In the genomic region with DNA sequence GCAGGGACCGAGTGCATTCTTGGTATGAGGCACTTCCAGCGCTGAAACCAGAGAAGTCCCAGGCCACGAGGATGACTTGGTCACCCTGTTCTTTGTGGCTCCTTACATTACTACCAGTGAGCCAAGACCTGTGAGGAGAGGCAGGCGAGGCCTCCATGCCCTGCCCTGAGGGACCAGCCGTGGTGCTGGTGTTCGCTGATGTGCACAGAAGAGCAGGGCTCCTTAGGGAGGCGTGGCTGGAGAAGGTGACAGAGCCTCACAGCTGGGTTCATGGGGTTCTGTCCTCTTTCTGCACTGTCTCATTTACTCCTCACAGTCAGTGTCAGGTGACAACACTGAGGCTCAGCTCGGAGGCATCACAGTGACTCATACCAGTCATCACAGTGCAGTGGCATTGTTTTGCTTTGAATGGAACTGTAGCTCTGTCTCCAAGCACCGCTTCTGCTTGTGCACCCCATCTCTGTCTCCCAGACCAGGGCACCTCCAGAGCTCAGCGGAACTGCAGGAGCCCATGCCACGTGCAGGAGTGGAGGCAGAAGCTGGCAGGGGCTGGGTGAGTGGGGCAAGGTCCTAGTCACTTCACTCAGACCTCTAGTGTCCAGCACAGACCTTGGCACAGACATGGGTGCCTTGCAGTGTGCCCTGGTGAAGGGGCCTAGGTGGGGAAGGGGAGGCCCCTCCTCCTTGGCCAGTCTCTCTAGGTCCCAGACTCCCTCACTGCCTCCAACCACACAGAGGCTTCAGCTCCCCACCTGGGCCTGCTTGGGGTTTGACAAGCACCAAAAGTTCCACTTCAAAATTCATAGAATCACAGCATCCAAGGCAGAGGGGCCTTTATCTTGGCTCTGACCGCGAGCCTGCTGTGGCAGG, we compare ENCODE assay signal across 14 cellular contexts.
DNase-seq lines count a peak whose midpoint lies in the region; ATAC-seq and TF ChIP-seq lines count a peak whose summit lies in the region.
"Had no signal": no experiment of that assay in that cellular context is flagged by ENCODE, and none has a peak within 500 bp of the region (broad histone marks: within the 10 kb centered on the region; RNA-seq: fewer than 3 reads in every experiment).

No MANE protein-coding gene starts in this region.

- H3K4me2 ChIP-seq in mammary epithelial cell (ENCODE audit: insufficient read depth, low read depth, low read length) (no peak overlapping the region), neural cell (ENCODE audit: low read length) (no peak overlapping the region)

- H3K9ac ChIP-seq in mammary epithelial cell (ENCODE audit: insufficient read depth, low read length) (no peak overlapping the region), neural cell (ENCODE audit: low read length) (no peak overlapping the region)

- 51% methylated on average over 7 of the region's 13 CpGs for WGBS in mammary epithelial cell (ENCODE audit: low coverage, missing lambda C conversion rate)

- ATAC-seq in GM18867 (IDR thresholded peaks at IDR 0.05; ENCODE audit: unreplicated experiment) = no peak
- ATAC-seq: K562 had no signal

- H3K4me1 Mint-ChIP-seq in CD14-positive monocyte = no peaks in the 10 kb centered on the region

- no peak for TF ChIP-seq RAD21 in neural cell (conservative IDR thresholded peaks at IDR 0.05)

- H3F3A ChIP-seq in neural cell (ENCODE audit: insufficient read depth, low read length, poor library complexity, severe bottlenecking) = no peaks in the 10 kb centered on the region

- H3K27ac Mint-ChIP-seq in CD14-positive monocyte = no peak overlapping the region

- H3K4me3 Mint-ChIP-seq in CD14-positive monocyte = no peak overlapping the region
- H3K4me3 Mint-ChIP-seq: brain had no signal

- no TSS peak for BruUV-seq in mammary epithelial cell (replicated peaks; lab: Mats Ljungman, UMichigan)

- TF ChIP-seq CTCF in mammary epithelial cell (conservative IDR thresholded peaks at IDR 0.05 in 1 of 2, IDR thresholded peaks at IDR 0.05 in 1 of 2; ENCODE audit: extremely low read depth in 1 of 2, insufficient read depth in 1 of 2, low read depth in 1 of 2, low read length in 2 of 2) (no peak), neural cell (IDR thresholded peaks at IDR 0.05; ENCODE audit: poor library complexity, severe bottlenecking) (no peak), CD14-positive monocyte (IDR thresholded peaks at IDR 0.05) (no peak), RWPE1 (conservative IDR thresholded peaks at IDR 0.05; ENCODE audit: low read depth) (no peak)

- no peaks in the 10 kb centered on the region for H3K9me2 ChIP-seq in neural cell (ENCODE audit: insufficient read depth, low read length)

- intact Hi-C loops in mammary epithelial cell (cut with micrococcal nuclease) (no loop called here), CD14-positive monocyte (cut with micrococcal nuclease) (no loop called here)

- peaks cover 6% of the 10 kb centered on the region for H3K4me1 ChIP-seq in mammary epithelial cell (ENCODE audit: insufficient read depth, low read length)
- H3K4me1 ChIP-seq: upper lobe of left lung had no signal

- H3K36me3 ChIP-seq in H7 (replicated peaks; ENCODE audit: control insufficient read depth, insufficient read depth, low read length) (no peaks in the 10 kb centered on the region), mammary epithelial cell (ENCODE audit: insufficient read depth, low read length) (no peaks in the 10 kb centered on the region), neural cell (ENCODE audit: insufficient read depth, low read length) (no peaks in the 10 kb centered on the region)
- H3K36me3 ChIP-seq: BE2C, upper lobe of left lung had no signal

- H4K20me1 ChIP-seq in mammary epithelial cell (ENCODE audit: insufficient read depth, low read length) (no peaks in the 10 kb centered on the region), neural cell (ENCODE audit: insufficient read depth) (no peaks in the 10 kb centered on the region)

- CTCF ChIA-PET in mammary epithelial cell (lab: Charles Lee; ENCODE audit: low non-redundant PET) (interaction anchor here (0.7 to 1.2 kb wide), 2 partner anchors 32 kb away, joined by 3 to 4 read pairs; no protein-coding TSS in a partner anchor), RWPE1 (lab: Yijun Ruan, JAX) (interaction anchor here (0.7 to 0.9 kb wide), 2 partner anchors 9 to 145 kb away, joined by 3 to 4 read pairs; no protein-coding TSS in a partner anchor)

- H2AFZ ChIP-seq in mammary epithelial cell (ENCODE audit: low read depth, low read length) (no peak overlapping the region), neural cell (ENCODE audit: low read depth, low read length) (no peak overlapping the region)

- in situ Hi-C loops in mammary epithelial cell (cut with MboI; ENCODE audit: low sequenced_read_pairs in 2 of 2) = no loop called here

- H3K27ac ChIP-seq in mammary epithelial cell (ENCODE audit: insufficient read depth, low read depth, low read length) (no peak overlapping the region), neural cell (ENCODE audit: low read length) (no peak overlapping the region), RWPE1 (no peak overlapping the region)
- H3K27ac ChIP-seq: upper lobe of left lung had no signal

- DNase-seq in AG20443 (ENCODE audit: low spot score) (peak; percentile 49), H7 (peak; percentile 28), mammary epithelial cell (peak; percentile 49), GF-D8 (lab: John Stamatoyannopoulos, UW) (no peak), CD14-positive monocyte (ENCODE audit: low spot score) (no peak), RWPE1 (ENCODE audit: low spot score) (no peak)
- DNase-seq: BE2C, NCI-H2081, OCI-M1, upper lobe of left lung had no signal

- dilution Hi-C loops in mammary epithelial cell (cut with HindIII; ENCODE audit: low sequenced_read_pairs) = no loop called here

- peaks cover 2 to 7% (median 6%) of the 10 kb centered on the region in 3 donors for H3K27me3 Mint-ChIP-seq in CD14-positive monocyte (ENCODE audit: low read depth in 3 of 3)

- peak; percentile 20 for TF ChIP-seq EP300 in neural cell (conservative IDR thresholded peaks at IDR 0.05; ENCODE audit: poor library complexity, severe bottlenecking)

- H3K4me3 ChIP-seq in H7 (ENCODE audit: insufficient read depth, low read depth, low read length) = no peak overlapping the region
- H3K4me3 ChIP-seq in mammary epithelial cell (replicated peaks in 1 of 3; ENCODE audit: insufficient read depth in 1 of 3, low read depth in 2 of 3, low read length in 3 of 3) = no peak overlapping the region
- no peak overlapping the region for H3K4me3 ChIP-seq in neural cell (ENCODE audit: low read length)
- H3K4me3 ChIP-seq: K562, upper lobe of left lung had no signal

- no peaks in the 10 kb centered on the region for H3K27me3 ChIP-seq in H7 (ENCODE audit: control insufficient read depth, insufficient read depth, low read length)
- H3K27me3 ChIP-seq in mammary epithelial cell (ENCODE audit: insufficient read depth, low read length) = no peaks in the 10 kb centered on the region
- no peaks in the 10 kb centered on the region for H3K27me3 ChIP-seq in neural cell (ENCODE audit: insufficient read depth, low read depth, low read length)
- H3K27me3 ChIP-seq: BE2C, upper lobe of left lung had no signal

- H3K9me3 ChIP-seq in mammary epithelial cell (replicated peaks; ENCODE audit: insufficient read depth, low read length) (no peaks in the 10 kb centered on the region), neural cell (ENCODE audit: low read length) (no peaks in the 10 kb centered on the region)
- H3K9me3 ChIP-seq: BE2C, upper lobe of left lung had no signal

- H3K36me3 Mint-ChIP-seq in CD14-positive monocyte = no peaks in the 10 kb centered on the region
- H3K36me3 Mint-ChIP-seq: brain had no signal

- POLR2A ChIA-PET in RWPE1 (lab: Yijun Ruan, JAX; ENCODE audit: low non-redundant PET) = no interaction called here

- peaks cover 0 to 2% (median 0%) of the 10 kb centered on the region in 7 donors for H3K9me3 Mint-ChIP-seq in CD14-positive monocyte
- H3K9me3 Mint-ChIP-seq: brain had no signal

- H3K79me2 ChIP-seq in mammary epithelial cell (ENCODE audit: insufficient read depth, low read length) (no peaks in the 10 kb centered on the region), neural cell (replicated peaks; ENCODE audit: insufficient read depth, low read length) (no peaks in the 10 kb centered on the region)

TF ChIP-seq in neural cell, 6 proteins besides CTCF, POLR2A, EP300 and RAD21:
- TF ChIP-seq TAF1 (IDR thresholded peaks at IDR 0.05; ENCODE audit: low read depth) (no peak), MXI1 (conservative IDR thresholded peaks at IDR 0.05; ENCODE audit: poor library complexity, severe bottlenecking) (no peak), SMC3 (conservative IDR thresholded peaks at IDR 0.05; ENCODE audit: poor library complexity) (no peak), POLR2AphosphoS5 (IDR thresholded peaks at IDR 0.05) (no peak), EZH2 (IDR thresholded peaks at IDR 0.05; ENCODE audit: borderline replicate concordance, insufficient read depth, low read length, poor library complexity, severe bottlenecking) (no peak)
- TF ChIP-seq, protein P1, sequence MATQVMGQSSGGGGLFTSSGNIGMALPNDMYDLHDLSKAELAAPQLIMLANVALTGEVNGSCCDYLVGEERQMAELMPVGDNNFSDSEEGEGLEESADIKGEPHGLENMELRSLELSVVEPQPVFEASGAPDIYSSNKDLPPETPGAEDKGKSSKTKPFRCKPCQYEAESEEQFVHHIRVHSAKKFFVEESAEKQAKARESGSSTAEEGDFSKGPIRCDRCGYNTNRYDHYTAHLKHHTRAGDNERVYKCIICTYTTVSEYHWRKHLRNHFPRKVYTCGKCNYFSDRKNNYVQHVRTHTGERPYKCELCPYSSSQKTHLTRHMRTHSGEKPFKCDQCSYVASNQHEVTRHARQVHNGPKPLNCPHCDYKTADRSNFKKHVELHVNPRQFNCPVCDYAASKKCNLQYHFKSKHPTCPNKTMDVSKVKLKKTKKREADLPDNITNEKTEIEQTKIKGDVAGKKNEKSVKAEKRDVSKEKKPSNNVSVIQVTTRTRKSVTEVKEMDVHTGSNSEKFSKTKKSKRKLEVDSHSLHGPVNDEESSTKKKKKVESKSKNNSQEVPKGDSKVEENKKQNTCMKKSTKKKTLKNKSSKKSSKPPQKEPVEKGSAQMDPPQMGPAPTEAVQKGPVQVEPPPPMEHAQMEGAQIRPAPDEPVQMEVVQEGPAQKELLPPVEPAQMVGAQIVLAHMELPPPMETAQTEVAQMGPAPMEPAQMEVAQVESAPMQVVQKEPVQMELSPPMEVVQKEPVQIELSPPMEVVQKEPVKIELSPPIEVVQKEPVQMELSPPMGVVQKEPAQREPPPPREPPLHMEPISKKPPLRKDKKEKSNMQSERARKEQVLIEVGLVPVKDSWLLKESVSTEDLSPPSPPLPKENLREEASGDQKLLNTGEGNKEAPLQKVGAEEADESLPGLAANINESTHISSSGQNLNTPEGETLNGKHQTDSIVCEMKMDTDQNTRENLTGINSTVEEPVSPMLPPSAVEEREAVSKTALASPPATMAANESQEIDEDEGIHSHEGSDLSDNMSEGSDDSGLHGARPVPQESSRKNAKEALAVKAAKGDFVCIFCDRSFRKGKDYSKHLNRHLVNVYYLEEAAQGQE (IDR thresholded peaks at IDR 0.05; ENCODE audit: borderline replicate concordance) = no peak

Comparison
In these comparisons a context has a peak if more than half of its experiments do, and no peak if none do; other contexts are left out.
1. DNase-seq: peak in AG20443 (single experiment), H7 (single experiment) and mammary epithelial cell (single experiment); none in GF-D8 (single experiment), CD14-positive monocyte (single experiment) and RWPE1 (single experiment).